In the genomic region with DNA sequence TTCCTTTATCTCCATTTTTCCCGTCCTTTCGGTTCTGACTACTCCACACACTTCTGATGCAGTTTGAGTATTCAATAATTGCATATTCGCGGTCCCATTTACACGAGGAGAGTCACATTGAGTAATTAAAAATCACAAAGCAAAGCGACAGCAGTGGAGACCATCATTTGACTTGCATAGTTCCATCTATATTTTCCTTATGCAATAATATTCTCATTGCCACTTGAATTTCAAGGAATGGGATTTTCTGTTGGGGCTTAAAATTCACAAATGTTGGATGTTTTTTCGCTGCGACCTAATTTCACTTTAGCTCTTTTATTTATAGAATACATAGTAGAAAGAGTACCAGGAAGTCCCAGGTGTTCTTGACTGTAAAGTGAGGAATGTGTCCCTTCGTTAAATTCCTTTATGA, we compare ENCODE assay signal across 8 cellular contexts.
DNase-seq lines count a peak whose midpoint lies in the region; ATAC-seq and TF ChIP-seq lines count a peak whose summit lies in the region.

No MANE protein-coding gene starts in this region.

- whole genome bisulfite sequencing in psoas muscle, 3 donors = 54 to 68% (median 62%) methylated on average over 9 of the region's 9 CpGs

- H3K27me3 ChIP-seq in fibroblast of lung (ENCODE audit: control insufficient read depth, insufficient read depth, low read length) (no peaks in the 10 kb centered on the region), psoas muscle (ENCODE audit: insufficient read depth in 3 of 3, low read length in 2 of 3) (no peaks in the 10 kb centered on the region)

- intact Hi-C loops in psoas muscle (cut with DNase I) = loop anchor here (5.0 kb wide), 3 partner anchors 44 to 184 kb away; no protein-coding TSS in a partner anchor

- no peaks in the 10 kb centered on the region for H4K20me1 ChIP-seq in fibroblast of lung (ENCODE audit: control insufficient read depth, extremely low read depth, insufficient read depth, low read length)

- H3K36me3 ChIP-seq in SK-N-MC (ENCODE audit: insufficient read depth, low read length) (peaks cover 24% of the 10 kb centered on the region), fibroblast of lung (ENCODE audit: control insufficient read depth, insufficient read depth, low read length) (no peaks in the 10 kb centered on the region), psoas muscle (ENCODE audit: insufficient read depth in 1 of 2, low read depth in 1 of 2) (no peaks in the 10 kb centered on the region)

- H3K4me1 ChIP-seq in fibroblast of lung (ENCODE audit: control insufficient read depth, extremely low read depth, insufficient read depth, low read length) (no peaks in the 10 kb centered on the region), psoas muscle (peaks cover 20% of the 10 kb centered on the region)

- H3K9ac ChIP-seq in SK-N-MC (ENCODE audit: insufficient read length) (peak overlapping the region; percentile 60), fibroblast of lung (ENCODE audit: insufficient read depth, low read length) (no peak overlapping the region)

- H3K27ac ChIP-seq in SK-N-MC (peak overlapping the region; percentile 76), fibroblast of lung (ENCODE audit: insufficient read depth, low read length) (peak overlapping the region; percentile 64), psoas muscle (peak overlapping the region; percentile 85)

- H3K4me3 ChIP-seq in GM12864 (ENCODE audit: low read depth, low read length) (peak overlapping the region; percentile 53), SK-N-MC (peak overlapping the region; percentile 73), fibroblast of lung (replicated peaks in 1 of 4; ENCODE audit: control extremely low read depth in 1 of 4, insufficient read depth in 1 of 4, low read depth in 3 of 4, low read length in 4 of 4) (peak overlapping the region in 2 of 4 experiments; percentile 63 to 69), psoas muscle (peak overlapping the region; percentile 74)

- ATAC-seq in psoas muscle (no peak), HG03520 (IDR thresholded peaks at IDR 0.05; ENCODE audit: unreplicated experiment) (no peak)

- no peak overlapping the region for H2AFZ ChIP-seq in fibroblast of lung (ENCODE audit: low read length)

- H3K4me2 ChIP-seq in fibroblast of lung (ENCODE audit: extremely low read depth, insufficient read depth, low read length) = peak overlapping the region; percentile 90

- peaks cover 16% of the 10 kb centered on the region for H3K79me2 ChIP-seq in fibroblast of lung (ENCODE audit: control insufficient read depth, insufficient read depth, low read length)

- TF ChIP-seq CTCF in GM12864 (IDR thresholded peaks at IDR 0.05; ENCODE audit: low read depth, low read length, missing control alignments) = no peak
- TF ChIP-seq CTCF in fibroblast of lung (conservative IDR thresholded peaks at IDR 0.05 in 1 of 2, IDR thresholded peaks at IDR 0.05 in 1 of 2; ENCODE audit: low read depth in 1 of 2, low read length in 2 of 2) = no peak
- TF ChIP-seq CTCF in psoas muscle (IDR thresholded peaks at IDR 0.05) = no peak

- DNase-seq in GM12864 (ENCODE audit: low read depth) (no peak), SK-N-MC (ENCODE audit: low read depth, low spot score) (no peak), fibroblast of lung (ENCODE audit: low read depth in 2 of 2) (no peak), psoas muscle (no peak), NCI-H2227 treated with DMSO at 0.1 percent for 48 hours (lab: John Stamatoyannopoulos, UW) (no peak), activated gamma-delta T cell (lab: John Stamatoyannopoulos, UW) (no peak), HuH-7 (ENCODE audit: low spot score) (no peak)

- 0 out of 2 replicates have a peak, but pooled peaks cover 5% of the 10 kb centered on the region for H3K9me3 ChIP-seq in SK-N-MC (ENCODE audit: low read depth, low read length)
- H3K9me3 ChIP-seq in fibroblast of lung (ENCODE audit: control insufficient read depth, insufficient read depth, low read depth, low read length) = no peaks in the 10 kb centered on the region
- no peaks in the 10 kb centered on the region for H3K9me3 ChIP-seq in psoas muscle
